20 cellular contexts compared by ENCODE assay signal in genomic region chr10:101893510-101894120, GRCh38. TPM values are rescaled to one million over a fixed set of nuclear protein-coding genes. Genes with fewer than 3 reads are reported as not detected.
DNase-seq lines count a peak whose midpoint lies in the region; ATAC-seq, FAIRE-seq and TF ChIP-seq lines count a peak whose summit lies in the region.
"Had no signal": no experiment of that assay in that cellular context is flagged by ENCODE, and none has a peak within 500 bp of the region (broad histone marks: within the 10 kb centered on the region; RNA-seq: fewer than 3 reads in every experiment).

No MANE protein-coding gene starts in this region.

- peak overlapping the region; percentile 49 for H3K27ac Mint-ChIP-seq in activated naive CD8-positive, alpha-beta T cell treated with anti-CD3 and anti-CD28 coated beads for 36 hours
- H3K27ac Mint-ChIP-seq in activated naive CD8-positive, alpha-beta T cell treated with anti-CD3 and anti-CD28 coated beads, Interleukin-2, amount 50 U/mL, for 24 hours: no peak overlapping the region
- H3K27ac Mint-ChIP-seq in naive B cell: peak overlapping the region in 5 of 6 donors; percentile 22 to 74 (median 64)
- no peak overlapping the region for H3K27ac Mint-ChIP-seq in activated naive CD4-positive, alpha-beta T cell treated with anti-CD3 and anti-CD28 coated beads, Interleukin-2, amount 10 ng/mL, durations not matched to agents 7 days and 5 days
- H3K27ac Mint-ChIP-seq: CD8-positive, alpha-beta T cell had no signal

- no peak overlapping the region for H3K4me3 ChIP-seq in coronary artery
- H3K4me3 ChIP-seq: BLaER1 treated with 17β-estradiol and CSF1 and Interleukin-3, amounts not matched to agents 10 nM and 100 nM; PC-9; SJCRH30 had no signal

- TF ChIP-seq CTCF in VCaP (conservative IDR thresholded peaks at IDR 0.05): no peak
- no peak for TF ChIP-seq CTCF in coronary artery (IDR thresholded peaks at IDR 0.05)

- ATAC-seq in activated naive CD8-positive, alpha-beta T cell treated with anti-CD3 and anti-CD28 coated beads, Interleukin-2, amount 50 U/mL, for 24 hours: no peak
- no peak for ATAC-seq in naive B cell (ENCODE audit: low read depth in 2 of 2)
- ATAC-seq: CD8-positive, alpha-beta T cell had no signal

- CTCF ChIA-PET in activated naive CD4-positive, alpha-beta T cell treated with anti-CD3 and anti-CD28 coated beads, Interleukin-2, amount 10 ng/mL, durations not matched to agents 7 days and 5 days (lab: Charles Lee): interaction anchor here (0.9 to 7.1 kb wide), 2 partner anchors 93 to 116 kb away, joined by 4 to 101 read pairs; no protein-coding TSS in a partner anchor

- peaks cover 6% of the 10 kb centered on the region for H3K36me3 Mint-ChIP-seq in activated naive CD8-positive, alpha-beta T cell treated with anti-CD3 and anti-CD28 coated beads for 36 hours
- H3K36me3 Mint-ChIP-seq in activated naive CD8-positive, alpha-beta T cell treated with anti-CD3 and anti-CD28 coated beads, Interleukin-2, amount 50 U/mL, for 24 hours (ENCODE audit: low read depth): peaks cover 2% of the 10 kb centered on the region
- H3K36me3 Mint-ChIP-seq in naive B cell: no peaks in the 10 kb centered on the region
- H3K36me3 Mint-ChIP-seq in activated naive CD4-positive, alpha-beta T cell treated with anti-CD3 and anti-CD28 coated beads, Interleukin-2, amount 10 ng/mL, durations not matched to agents 7 days and 5 days: peaks cover 1% of the 10 kb centered on the region

- no peaks in the 10 kb centered on the region for H3K9me3 Mint-ChIP-seq in activated naive CD8-positive, alpha-beta T cell treated with anti-CD3 and anti-CD28 coated beads for 36 hours
- no peaks in the 10 kb centered on the region for H3K9me3 Mint-ChIP-seq in activated naive CD8-positive, alpha-beta T cell treated with anti-CD3 and anti-CD28 coated beads, Interleukin-2, amount 50 U/mL, for 24 hours
- no peaks in the 10 kb centered on the region for H3K9me3 Mint-ChIP-seq in naive B cell
- H3K9me3 Mint-ChIP-seq in activated naive CD4-positive, alpha-beta T cell treated with anti-CD3 and anti-CD28 coated beads, Interleukin-2, amount 10 ng/mL, durations not matched to agents 7 days and 5 days: no peaks in the 10 kb centered on the region
- H3K9me3 Mint-ChIP-seq: CD8-positive, alpha-beta T cell had no signal

- no peak for DNase-seq in activated naive CD8-positive, alpha-beta T cell treated with anti-CD3 and anti-CD28 coated beads for 36 hours
- DNase-seq in activated naive CD8-positive, alpha-beta T cell treated with anti-CD3 and anti-CD28 coated beads, Interleukin-2, amount 50 U/mL, for 24 hours: no peak
- DNase-seq in GM12892 (ENCODE audit: insufficient read length) (no peak), naive B cell (no peak), HT-29 (ENCODE audit: low spot score) (no peak), coronary artery (ENCODE audit: low spot score) (no peak)
- no peak for DNase-seq in activated naive CD4-positive, alpha-beta T cell treated with anti-CD3 and anti-CD28 coated beads, Interleukin-2, amount 10 ng/mL, durations not matched to agents 7 days and 5 days
- DNase-seq: CD8-positive, alpha-beta T cell; DMS53; NCI-H1417 treated with DMSO at 0.1 percent for 48 hours; NCI-H187 treated with DMSO at 0.1 percent for 48 hours; NCI-H2227 treated with DMSO at 0.1 percent for 48 hours; NCI-H510A treated with DMSO at 0.1 percent for 48 hours; PC-9; SJCRH30 had no signal

- H3K27ac ChIP-seq in VCaP (peak overlapping the region; percentile 20; the same call in 1 of the 2 replicates), coronary artery (no peak overlapping the region)
- H3K27ac ChIP-seq: BLaER1 treated with 17β-estradiol and CSF1 and Interleukin-3, amounts not matched to agents 10 nM and 100 nM; PC-9; RWPE1; SJCRH30 had no signal

- no peak overlapping the region for H3K4me3 Mint-ChIP-seq in activated naive CD8-positive, alpha-beta T cell treated with anti-CD3 and anti-CD28 coated beads for 36 hours
- H3K4me3 Mint-ChIP-seq in activated naive CD8-positive, alpha-beta T cell treated with anti-CD3 and anti-CD28 coated beads, Interleukin-2, amount 50 U/mL, for 24 hours: no peak overlapping the region
- H3K4me3 Mint-ChIP-seq in naive B cell: peak overlapping the region in 2 of 8 donors; percentile 6 to 40
- H3K4me3 Mint-ChIP-seq in activated naive CD4-positive, alpha-beta T cell treated with anti-CD3 and anti-CD28 coated beads, Interleukin-2, amount 10 ng/mL, durations not matched to agents 7 days and 5 days: no peak overlapping the region
- H3K4me3 Mint-ChIP-seq: CD8-positive, alpha-beta T cell had no signal

- TF ChIP-seq POLR2A in GM12892 (IDR thresholded peaks at IDR 0.05; ENCODE audit: low read depth, low read length): no peak

- no peaks in the 10 kb centered on the region for H3K27me3 Mint-ChIP-seq in activated naive CD8-positive, alpha-beta T cell treated with anti-CD3 and anti-CD28 coated beads for 36 hours
- no peaks in the 10 kb centered on the region for H3K27me3 Mint-ChIP-seq in activated naive CD8-positive, alpha-beta T cell treated with anti-CD3 and anti-CD28 coated beads, Interleukin-2, amount 50 U/mL, for 24 hours
- H3K27me3 Mint-ChIP-seq in naive B cell: no peaks in the 10 kb centered on the region
- H3K27me3 Mint-ChIP-seq in activated naive CD4-positive, alpha-beta T cell treated with anti-CD3 and anti-CD28 coated beads, Interleukin-2, amount 10 ng/mL, durations not matched to agents 7 days and 5 days: no peaks in the 10 kb centered on the region

- peak; percentile 9 for FAIRE-seq in GM12892 (lab: Jason Lieb, UNC)
- FAIRE-seq: GM12891 had no signal

- H3K4me1 Mint-ChIP-seq in activated naive CD8-positive, alpha-beta T cell treated with anti-CD3 and anti-CD28 coated beads for 36 hours: peaks cover 21% of the 10 kb centered on the region
- peaks cover 29% of the 10 kb centered on the region for H3K4me1 Mint-ChIP-seq in activated naive CD8-positive, alpha-beta T cell treated with anti-CD3 and anti-CD28 coated beads, Interleukin-2, amount 50 U/mL, for 24 hours
- H3K4me1 Mint-ChIP-seq in naive B cell: peaks cover 33 to 85% (median 63%) of the 10 kb centered on the region in 3 donors
- no peaks in the 10 kb centered on the region for H3K4me1 Mint-ChIP-seq in activated naive CD4-positive, alpha-beta T cell treated with anti-CD3 and anti-CD28 coated beads, Interleukin-2, amount 10 ng/mL, durations not matched to agents 7 days and 5 days

RNA-seq across cellular contexts. Expression of gene KCNIP2, which starts 50.0 kb away (rescaled TPM):
- total RNA-seq in activated naive CD8-positive, alpha-beta T cell treated with anti-CD3 and anti-CD28 coated beads for 36 hours: 1 to 10 TPM; 1.1 to 1.7 TPM
- 12.2 TPM for polyA plus RNA-seq in GM12892 (2012; ENCODE audit: missing spikeins)
- polyA plus RNA-seq in naive B cell (ENCODE audit: low read depth in 6 of 6): 10 to 100 TPM; 12.9 to 56.1 (median 32.8) TPM
- total RNA-seq in HT-29 (2014; rRNA removed; shearing (Covaris generic)): 1.2 and 1.9 TPM in 2 replicates
- total RNA-seq: H4 had no signal

Comparison
In these comparisons a context has a peak if more than half of its experiments do, and no peak if none do; other contexts are left out.
1. H3K27ac Mint-ChIP-seq: peak in activated naive CD8-positive, alpha-beta T cell treated with anti-CD3 and anti-CD28 coated beads for 36 hours (single experiment) and naive B cell (5 of 6); none in activated naive CD8-positive, alpha-beta T cell treated with anti-CD3 and anti-CD28 coated beads, Interleukin-2, amount 50 U/mL, for 24 hours (single experiment) and activated naive CD4-positive, alpha-beta T cell treated with anti-CD3 and anti-CD28 coated beads, Interleukin-2, amount 10 ng/mL, durations not matched to agents 7 days and 5 days (single experiment).